In genomic region chr3:48555949-48556795, GRCh38 we compare ENCODE assay signal across 8 cellular contexts. TPM values are rescaled to one million over a fixed set of nuclear protein-coding genes. Genes with fewer than 3 reads are reported as not detected.
DNase-seq lines count a peak whose midpoint lies in the region; ATAC-seq and TF ChIP-seq lines count a peak whose summit lies in the region.

No MANE protein-coding gene starts in this region.

- H3K4me3 Mint-ChIP-seq in Caco-2 (ENCODE audit: unreplicated experiment), result peak overlapping the region; percentile 81
- peak overlapping the region; percentile 70 to 82 for H3K4me3 Mint-ChIP-seq in effector memory CD8-positive, alpha-beta T cell

- TF ChIP-seq POLR2A in adrenal gland (IDR thresholded peaks at IDR 0.05), result peak in 1 of 2 donors; percentile 30

- H3K27ac ChIP-seq in MM.1S (ENCODE audit: low read length), result no peak overlapping the region
- peak overlapping the region; percentile 92 for H3K27ac ChIP-seq in neutrophil
- H3K27ac ChIP-seq in adrenal gland, result peak overlapping the region in 1 of 5 donors; percentile 57

- H3K4me3 ChIP-seq in Caco-2 (ENCODE audit: low read depth, low read length), result peak overlapping the region; percentile 62
- peak overlapping the region; percentile 67 for H3K4me3 ChIP-seq in MM.1S (ENCODE audit: low read length)
- peak overlapping the region; percentile 67 to 94 for H3K4me3 ChIP-seq in neutrophil (ENCODE audit: low read depth in 1 of 2, low read length in 1 of 2)
- H3K4me3 ChIP-seq in adrenal gland, result peak overlapping the region in 2 of 4 donors; percentile 28 to 67

- H3K4me1 Mint-ChIP-seq in Caco-2 (ENCODE audit: low read depth, unreplicated experiment), result peaks cover 22% of the 10 kb centered on the region
- peaks cover 16 to 17% of the 10 kb centered on the region in 2 donors for H3K4me1 Mint-ChIP-seq in effector memory CD8-positive, alpha-beta T cell (ENCODE audit: low read depth in 2 of 2)

- H2AFZ ChIP-seq in MM.1S (ENCODE audit: low read length), result peak overlapping the region; percentile 77

- no peaks in the 10 kb centered on the region for H3K9me3 ChIP-seq in Caco-2
- no peaks in the 10 kb centered on the region for H3K9me3 ChIP-seq in MM.1S (replicated peaks; ENCODE audit: insufficient read depth, low read length)
- H3K9me3 ChIP-seq in neutrophil, result no peaks in the 10 kb centered on the region
- H3K9me3 ChIP-seq in adrenal gland (replicated peaks in 1 of 3), result no peaks in the 10 kb centered on the region

- intact Hi-C loops in Caco-2 (cut with micrococcal nuclease; ENCODE audit: unreplicated experiment), result loop anchor here (2.0 to 5.0 kb wide), 4 partner anchors 53 to 369 kb away; partner anchors contain the start of genes ATRIP, CDC25A, CELSR3 and UQCRC1
- intact Hi-C loops in adrenal gland (cut with DNase I), result no loop called here

- peak overlapping the region; percentile 49; the same call in 1 of the 2 replicates for H3K9ac ChIP-seq in MM.1S (ENCODE audit: low read length)

- TF ChIP-seq CTCF in Caco-2 (IDR thresholded peaks at IDR 0.05; ENCODE audit: insufficient read depth in 1 of 2, low read depth in 1 of 2, low read length in 1 of 2, severe bottlenecking in 1 of 2, unreplicated experiment in 1 of 2) (no peak), MM.1S (IDR thresholded peaks at IDR 0.05; ENCODE audit: low read length) (no peak), neutrophil (IDR thresholded peaks at IDR 0.05) (no peak), adrenal gland (IDR thresholded peaks at IDR 0.05) (no peak)

- H3K4me1 ChIP-seq in Caco-2 (peaks cover 32% of the 10 kb centered on the region), MM.1S (ENCODE audit: low read length) (peaks cover 11% of the 10 kb centered on the region), neutrophil (ENCODE audit: control insufficient read depth in 1 of 2, insufficient read depth in 1 of 2, low read depth in 1 of 2, low read length in 1 of 2) (peaks cover 89 to 92% of the 10 kb centered on the region in 2 experiments), adrenal gland (replicated peaks in 1 of 2) (peaks cover 14 to 41% of the 10 kb centered on the region in 2 donors)

- BruUV-seq in Caco-2 (replicated peaks; lab: Mats Ljungman, UMichigan), result no TSS peak

- 21 to 30% (median 25%) methylated on average over 11 to 29 of the region's 29 CpGs for WGBS in adrenal gland, 4 donors

- no peaks in the 10 kb centered on the region for H4K20me1 ChIP-seq in MM.1S (ENCODE audit: insufficient read depth, low read length)

- H3K36me3 ChIP-seq in Caco-2 (ENCODE audit: control insufficient read depth, insufficient read depth, low read length) (no peaks in the 10 kb centered on the region), MM.1S (replicated peaks; ENCODE audit: insufficient read depth, low read length) (no peaks in the 10 kb centered on the region), neutrophil (peaks cover 12% of the 10 kb centered on the region), adrenal gland (replicated peaks in 1 of 2) (no peaks in the 10 kb centered on the region)

- H3K27me3 ChIP-seq in Caco-2 (replicated peaks; ENCODE audit: control insufficient read depth, insufficient read depth, low read length), result no peaks in the 10 kb centered on the region
- H3K27me3 ChIP-seq in MM.1S (replicated peaks; ENCODE audit: insufficient read depth, low read length), result no peaks in the 10 kb centered on the region
- peaks cover 3% of the 10 kb centered on the region for H3K27me3 ChIP-seq in neutrophil
- H3K27me3 ChIP-seq in adrenal gland, result no peaks in the 10 kb centered on the region

- DNase-seq in Caco-2 (peak in 1 of 2 experiments; percentile 15), MM.1S (no peak), D341Med (ENCODE audit: low spot score) (no peak), NCI-H2107 treated with DMSO at 0.1 percent for 48 hours (lab: John Stamatoyannopoulos, UW; ENCODE audit: unreplicated experiment) (no peak), kidney tubule cell (ENCODE audit: low spot score) (no peak), adrenal gland (no peak)
- DNase-seq in effector memory CD8-positive, alpha-beta T cell, result no peak

- no peaks in the 10 kb centered on the region for H3K79me2 ChIP-seq in MM.1S (ENCODE audit: low read length)

- H3K9me3 Mint-ChIP-seq in Caco-2 (ENCODE audit: unreplicated experiment), result no peaks in the 10 kb centered on the region
- no peaks in the 10 kb centered on the region for H3K9me3 Mint-ChIP-seq in effector memory CD8-positive, alpha-beta T cell

- no peak overlapping the region for H3K27ac Mint-ChIP-seq in Caco-2 (ENCODE audit: unreplicated experiment)
- H3K27ac Mint-ChIP-seq in effector memory CD8-positive, alpha-beta T cell, result peak overlapping the region in 1 of 2 donors; percentile 90

- H3K36me3 Mint-ChIP-seq in Caco-2 (ENCODE audit: insufficient read depth, unreplicated experiment), result peaks cover 8% of the 10 kb centered on the region
- peaks cover 4% of the 10 kb centered on the region for H3K36me3 Mint-ChIP-seq in effector memory CD8-positive, alpha-beta T cell (ENCODE audit: insufficient read depth)

- no peak for ATAC-seq in effector memory CD8-positive, alpha-beta T cell (replicated peaks)

- POLR2A ChIA-PET in Caco-2 (lab: Charles Lee), result interaction anchor here (0.6 to 1.5 kb wide), 6 partner anchors 83 to 472 kb away, joined by 4 to 9 read pairs (median 5); partner anchors contain the start of genes ATRIP, CCDC51 and CELSR3

- CTCF ChIA-PET in Caco-2 (lab: Charles Lee), result interaction anchor here (0.6 to 2.3 kb wide), 11 partner anchors 7 to 371 kb away, joined by 3 to 23 read pairs (median 4); partner anchors contain the start of genes ARIH2, ATRIP, CCDC51 and CDC25A

- H3K27me3 Mint-ChIP-seq in Caco-2 (ENCODE audit: insufficient read depth, unreplicated experiment), result no peaks in the 10 kb centered on the region
- H3K27me3 Mint-ChIP-seq in effector memory CD8-positive, alpha-beta T cell, result no peaks in the 10 kb centered on the region

- peak overlapping the region; percentile 78 for H3K4me2 ChIP-seq in MM.1S (ENCODE audit: low read depth, low read length)

- H3K9me2 ChIP-seq in MM.1S (replicated peaks; ENCODE audit: insufficient read depth, low read length), result no peaks in the 10 kb centered on the region

- H3F3A ChIP-seq in MM.1S (ENCODE audit: insufficient read depth, low read length), result peaks cover 9% of the 10 kb centered on the region

RNA-seq across cellular contexts. Expression of gene PFKFB4, which starts 0.4 kb away (rescaled TPM):
- total RNA-seq in Caco-2 (2022), result 11.2 and 14.4 TPM in 2 replicates
- total RNA-seq in adrenal gland, result 10 to 100 TPM in 1 of 8 donors, 1 to 10 TPM in 7; 2.0 to 10.2 (median 4.3) TPM
- 1 to 10 TPM; 1.8 to 5.6 (median 4.5) TPM for polyA plus RNA-seq in adrenal gland

RNA-seq across cellular contexts. Expression of gene UCN2, which starts 7.4 kb away (rescaled TPM):
- total RNA-seq in Caco-2 (2022) (0.54 TPM in 1 of 2 replicates, not detected in the other), adrenal gland (under 1 TPM in 1 of 8 donors, not detected in 7; 0.14 TPM)
- under 1 TPM in 2 of 3 donors, not detected in 1; 0.20 to 0.32 TPM for polyA plus RNA-seq in adrenal gland

RNA-seq across cellular contexts. Expression of gene COL7A1, which starts 39.0 kb away (rescaled TPM):
- total RNA-seq in Caco-2 (2022), result 4.7 and 5.2 TPM in 2 replicates
- total RNA-seq in adrenal gland, result 1 to 10 TPM in 7 of 8 donors, under 1 TPM in 1; 0.36 to 6.6 (median 2.2) TPM
- polyA plus RNA-seq in adrenal gland, result 10 to 100 TPM in 2 of 3 donors, under 1 TPM in 1; 0.35 to 66.9 (median 23.2) TPM

RNA-seq across cellular contexts. Expression of gene SHISA5, which starts 52.2 kb away (rescaled TPM):
- total RNA-seq in Caco-2 (2022), result 213 and 226 TPM in 2 replicates
- 100 to 1,000 TPM; 110 to 167 (median 133) TPM for total RNA-seq in adrenal gland
- 10 to 100 TPM; 77.2 to 89.4 (median 85.6) TPM for polyA plus RNA-seq in adrenal gland

RNA-seq across cellular contexts. Expression of gene UQCRC1, which starts 53.3 kb away (rescaled TPM):
- total RNA-seq in Caco-2 (2022) (278 and 283 TPM in 2 replicates), adrenal gland (100 to 1,000 TPM; 229 to 383 (median 294) TPM)
- 100 to 1,000 TPM; 201 to 298 (median 227) TPM for polyA plus RNA-seq in adrenal gland
